ENCODE assay signal across 1 cellular context in genomic region chr3:179791793-179792192, GRCh38.
TF ChIP-seq lines count a peak whose summit lies in the region.

No MANE protein-coding gene starts in this region.

TF ChIP-seq in HepG2, 621 proteins besides CTCF, POLR2A, EP300 and RAD21 (continued from another document):
- TF ChIP-seq ZBTB38 (CRISPR knock-in tag; IDR thresholded peaks at IDR 0.05): no peak
- TF ChIP-seq ZNF317 (CRISPR knock-in tag; IDR thresholded peaks at IDR 0.05): no peak
- TF ChIP-seq ZMYM4 (CRISPR knock-in tag; IDR thresholded peaks at IDR 0.05): no peak
- no peak for TF ChIP-seq TEAD3 (CRISPR knock-in tag; optimal IDR thresholded peaks at IDR 0.05; ENCODE audit: borderline replicate concordance)
- TF ChIP-seq HNF1B (CRISPR knock-in tag; IDR thresholded peaks at IDR 0.05): no peak
- TF ChIP-seq, protein P1, sequence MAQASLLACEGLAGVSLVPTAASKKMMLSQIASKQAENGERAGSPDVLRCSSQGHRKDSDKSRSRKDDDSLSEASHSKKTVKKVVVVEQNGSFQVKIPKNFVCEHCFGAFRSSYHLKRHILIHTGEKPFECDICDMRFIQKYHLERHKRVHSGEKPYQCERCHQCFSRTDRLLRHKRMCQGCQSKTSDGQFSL (CRISPR knock-in tag; IDR thresholded peaks at IDR 0.05): no peak
- peak; percentile 53 for TF ChIP-seq RBM22 (optimal IDR thresholded peaks at IDR 0.05; ENCODE audit: low read length)
- TF ChIP-seq BATF2 (CRISPR knock-in tag; IDR thresholded peaks at IDR 0.05): no peak
- TF ChIP-seq HOMEZ (CRISPR knock-in tag; IDR thresholded peaks at IDR 0.05; ENCODE audit: low read depth): no peak
- TF ChIP-seq MEF2D (CRISPR knock-in tag; IDR thresholded peaks at IDR 0.05): no peak
- TF ChIP-seq ZNF777 (CRISPR knock-in tag; IDR thresholded peaks at IDR 0.05): no peak
- no peak for TF ChIP-seq WIZ (CRISPR knock-in tag; IDR thresholded peaks at IDR 0.05)
- TF ChIP-seq POLR2AphosphoS5 (IDR thresholded peaks at IDR 0.05; ENCODE audit: low read depth, low read length): 0 out of 2 replicates have a peak, but pooled peaks have one; percentile 24
- no peak for TF ChIP-seq MYC (CRISPR knock-in tag; IDR thresholded peaks at IDR 0.05; ENCODE audit: borderline replicate concordance)
- no peak for TF ChIP-seq HNRNPL (IDR thresholded peaks at IDR 0.05; ENCODE audit: low read depth, low read length)
- TF ChIP-seq, protein P2, sequence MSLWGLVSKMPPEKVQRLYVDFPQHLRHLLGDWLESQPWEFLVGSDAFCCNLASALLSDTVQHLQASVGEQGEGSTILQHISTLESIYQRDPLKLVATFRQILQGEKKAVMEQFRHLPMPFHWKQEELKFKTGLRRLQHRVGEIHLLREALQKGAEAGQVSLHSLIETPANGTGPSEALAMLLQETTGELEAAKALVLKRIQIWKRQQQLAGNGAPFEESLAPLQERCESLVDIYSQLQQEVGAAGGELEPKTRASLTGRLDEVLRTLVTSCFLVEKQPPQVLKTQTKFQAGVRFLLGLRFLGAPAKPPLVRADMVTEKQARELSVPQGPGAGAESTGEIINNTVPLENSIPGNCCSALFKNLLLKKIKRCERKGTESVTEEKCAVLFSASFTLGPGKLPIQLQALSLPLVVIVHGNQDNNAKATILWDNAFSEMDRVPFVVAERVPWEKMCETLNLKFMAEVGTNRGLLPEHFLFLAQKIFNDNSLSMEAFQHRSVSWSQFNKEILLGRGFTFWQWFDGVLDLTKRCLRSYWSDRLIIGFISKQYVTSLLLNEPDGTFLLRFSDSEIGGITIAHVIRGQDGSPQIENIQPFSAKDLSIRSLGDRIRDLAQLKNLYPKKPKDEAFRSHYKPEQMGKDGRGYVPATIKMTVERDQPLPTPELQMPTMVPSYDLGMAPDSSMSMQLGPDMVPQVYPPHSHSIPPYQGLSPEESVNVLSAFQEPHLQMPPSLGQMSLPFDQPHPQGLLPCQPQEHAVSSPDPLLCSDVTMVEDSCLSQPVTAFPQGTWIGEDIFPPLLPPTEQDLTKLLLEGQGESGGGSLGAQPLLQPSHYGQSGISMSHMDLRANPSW (CRISPR knock-in tag; IDR thresholded peaks at IDR 0.05; ENCODE audit: borderline replicate concordance): no peak
- TF ChIP-seq, protein P3, sequence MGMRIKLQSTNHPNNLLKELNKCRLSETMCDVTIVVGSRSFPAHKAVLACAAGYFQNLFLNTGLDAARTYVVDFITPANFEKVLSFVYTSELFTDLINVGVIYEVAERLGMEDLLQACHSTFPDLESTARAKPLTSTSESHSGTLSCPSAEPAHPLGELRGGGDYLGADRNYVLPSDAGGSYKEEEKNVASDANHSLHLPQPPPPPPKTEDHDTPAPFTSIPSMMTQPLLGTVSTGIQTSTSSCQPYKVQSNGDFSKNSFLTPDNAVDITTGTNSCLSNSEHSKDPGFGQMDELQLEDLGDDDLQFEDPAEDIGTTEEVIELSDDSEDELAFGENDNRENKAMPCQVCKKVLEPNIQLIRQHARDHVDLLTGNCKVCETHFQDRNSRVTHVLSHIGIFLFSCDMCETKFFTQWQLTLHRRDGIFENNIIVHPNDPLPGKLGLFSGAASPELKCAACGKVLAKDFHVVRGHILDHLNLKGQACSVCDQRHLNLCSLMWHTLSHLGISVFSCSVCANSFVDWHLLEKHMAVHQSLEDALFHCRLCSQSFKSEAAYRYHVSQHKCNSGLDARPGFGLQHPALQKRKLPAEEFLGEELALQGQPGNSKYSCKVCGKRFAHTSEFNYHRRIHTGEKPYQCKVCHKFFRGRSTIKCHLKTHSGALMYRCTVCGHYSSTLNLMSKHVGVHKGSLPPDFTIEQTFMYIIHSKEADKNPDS (CRISPR knock-in tag; IDR thresholded peaks at IDR 0.05): no peak
- no peak for TF ChIP-seq ZNF577 (CRISPR knock-in tag; IDR thresholded peaks at IDR 0.05; ENCODE audit: borderline replicate concordance, low read depth)
- no peak for TF ChIP-seq SUZ12 (IDR thresholded peaks at IDR 0.05; ENCODE audit: low read depth, low read length)
- TF ChIP-seq SKI (IDR thresholded peaks at IDR 0.05; ENCODE audit: partially characterized antibody): no peak
- TF ChIP-seq ZNF746 (CRISPR knock-in tag; IDR thresholded peaks at IDR 0.05): no peak
- TF ChIP-seq ATF7 (IDR thresholded peaks at IDR 0.05): no peak
- no peak for TF ChIP-seq ATF7 (CRISPR knock-in tag; IDR thresholded peaks at IDR 0.05)
